ENCODE assay signal across 25 cellular contexts in genomic region chr2:219380926-219381325, GRCh38. TPM values are rescaled to one million over a fixed set of nuclear protein-coding genes. Genes with fewer than 3 reads are reported as not detected.
"Had no signal": no experiment of that assay in that cellular context is flagged by ENCODE, and none has a peak within 500 bp of the region (broad histone marks: within the 10 kb centered on the region; RNA-seq: fewer than 3 reads in every experiment).

No MANE protein-coding gene starts in this region.

- H3K4me2 ChIP-seq: SK-N-SH had no signal

- FAIRE-seq: RCC 7860 had no signal

- H3K9ac ChIP-seq: SK-N-SH had no signal

- H3K9me3 ChIP-seq: MG63, SK-N-SH had no signal

- H3K27me3 ChIP-seq: MG63 had no signal

- DNase-seq: KBM-7, MG63, NCI-H1092, NCI-H1105 treated with DMSO at 0.1 percent for 48 hours, NCI-H1417 treated with DMSO at 0.1 percent for 48 hours, NCI-H146, NCI-H1694 treated with DMSO at 0.1 percent for 48 hours, NCI-H1930, NCI-H2081, NCI-H2107, NCI-H2171, NCI-H226, NCI-H446, NCI-H510A, NCI-H524 treated with DMSO at 0.1 percent for 48 hours, NCI-H69, NCI-H774, RPMI8226, SHP77, SK-N-SH, SW 1271 had no signal

- H3K27ac Mint-ChIP-seq: IgD-negative memory B cell had no signal

- H3K9me3 Mint-ChIP-seq: IgD-negative memory B cell had no signal

- H3K4me3 ChIP-seq: MG63 had no signal

- H3K27me3 Mint-ChIP-seq: IgD-negative memory B cell had no signal

RNA-seq across cellular contexts. Expression of gene DES, which starts 37.3 kb away (rescaled TPM):
- total RNA-seq: HT-29, SK-MEL-5 had no signal
- polyA plus RNA-seq: IgD-negative memory B cell had no signal

RNA-seq across cellular contexts. Expression of gene RESP18, which starts 48.4 kb away (rescaled TPM):
- total RNA-seq: HT-29, SK-MEL-5 had no signal
- polyA plus RNA-seq: IgD-negative memory B cell, SK-N-SH had no signal

RNA-seq across cellular contexts. Expression of gene SPEG, which starts 53.7 kb away (rescaled TPM):
- polyA plus RNA-seq: IgD-negative memory B cell had no signal
